Comparison of ENCODE assay signal across 9 cellular contexts in genomic region chr1:43531453-43531905, GRCh38. TPM values are rescaled to one million over a fixed set of nuclear protein-coding genes. Genes with fewer than 3 reads are reported as not detected.
DNase-seq lines count a peak whose midpoint lies in the region; ATAC-seq, FAIRE-seq and TF ChIP-seq lines count a peak whose summit lies in the region.
"Had no signal": no experiment of that assay in that cellular context is flagged by ENCODE, and none has a peak within 500 bp of the region (broad histone marks: within the 10 kb centered on the region; RNA-seq: fewer than 3 reads in every experiment).

No MANE protein-coding gene starts in this region.

- CTCF ChIA-PET in activated CD4-positive, alpha-beta memory T cell treated with anti-CD3 and anti-CD28 coated beads for 36 hours (lab: Charles Lee) = interaction anchor here (2.2 kb wide), 1 partner anchor 402 kb away, joined by 31 read pairs; the partner anchor contains the start of gene ARTN

- H3K4me1 Mint-ChIP-seq in activated CD4-positive, alpha-beta memory T cell treated with anti-CD3 and anti-CD28 coated beads for 36 hours (ENCODE audit: low read depth) = peaks cover 16% of the 10 kb centered on the region

- ATAC-seq in GM21360 (IDR thresholded peaks at IDR 0.05; ENCODE audit: unreplicated experiment) (no peak), HG03571 (IDR thresholded peaks at IDR 0.05; ENCODE audit: unreplicated experiment) (no peak)

- peaks cover 35% of the 10 kb centered on the region for H3K27me3 Mint-ChIP-seq in activated CD4-positive, alpha-beta memory T cell treated with anti-CD3 and anti-CD28 coated beads for 36 hours

- no peaks in the 10 kb centered on the region for H3K27me3 ChIP-seq in ACC112 (ENCODE audit: insufficient read depth, low read length)

- intact Hi-C loops in activated CD4-positive, alpha-beta memory T cell treated with anti-CD3 and anti-CD28 coated beads for 36 hours (cut with micrococcal nuclease) = no loop called here
- intact Hi-C loops in posterior vena cava (cut with DNase I) = loop anchor here in 1 of 2 donors (10.0 kb wide), 1 partner anchor 243 kb away; no protein-coding TSS in a partner anchor

- peak overlapping the region; percentile 70 for H3K4me3 Mint-ChIP-seq in activated CD4-positive, alpha-beta memory T cell treated with anti-CD3 and anti-CD28 coated beads for 36 hours

- peaks cover 3% of the 10 kb centered on the region for H3K79me2 ChIP-seq in ACC112 (ENCODE audit: control insufficient read depth, insufficient read depth, low read length, unreplicated experiment)

- peak overlapping the region; percentile 85 for H2AFZ ChIP-seq in ACC112 (ENCODE audit: low read length, unreplicated experiment)

- no peak for TF ChIP-seq CTCF in GM20000 (IDR thresholded peaks at IDR 0.05; ENCODE audit: extremely low read depth, missing control alignments)
- no peak for TF ChIP-seq CTCF in D721Med (IDR thresholded peaks at IDR 0.05; ENCODE audit: insufficient read depth, missing control alignments)

- H3K27ac ChIP-seq in ACC112 (ENCODE audit: low read depth, low read length) = no peak overlapping the region
- H3K27ac ChIP-seq: neutrophil had no signal

- DNase-seq in GM20000 (ENCODE audit: low spot score) (peak; percentile 62), glomerular visceral epithelial cell (ENCODE audit: extremely low spot score) (peak; percentile 51), posterior vena cava (ENCODE audit: low spot score) (peak; percentile 80), D721Med (ENCODE audit: insufficient read length, low spot score) (no peak)
- DNase-seq in activated CD4-positive, alpha-beta memory T cell treated with anti-CD3 and anti-CD28 coated beads for 36 hours = no peak

- peak overlapping the region; percentile 88 for H3K4me3 ChIP-seq in ACC112 (ENCODE audit: low read depth, low read length)

- POLR2A ChIA-PET in activated CD4-positive, alpha-beta memory T cell treated with anti-CD3 and anti-CD28 coated beads for 36 hours (lab: Charles Lee) = no interaction called here

- H3K9me3 Mint-ChIP-seq in activated CD4-positive, alpha-beta memory T cell treated with anti-CD3 and anti-CD28 coated beads for 36 hours = no peaks in the 10 kb centered on the region

- H3K36me3 Mint-ChIP-seq in activated CD4-positive, alpha-beta memory T cell treated with anti-CD3 and anti-CD28 coated beads for 36 hours = no peaks in the 10 kb centered on the region

- FAIRE-seq in D721Med (lab: Jason Lieb, UNC) = no peak

- H3K36me3 ChIP-seq in ACC112 (ENCODE audit: insufficient read depth, low read length) = no peaks in the 10 kb centered on the region
- H3K36me3 ChIP-seq: neutrophil had no signal

- no peak overlapping the region for H3K27ac Mint-ChIP-seq in activated CD4-positive, alpha-beta memory T cell treated with anti-CD3 and anti-CD28 coated beads for 36 hours

- H3K4me1 ChIP-seq in ACC112 (ENCODE audit: control insufficient read depth, insufficient read depth, low read length, unreplicated experiment) = peaks cover 4% of the 10 kb centered on the region

RNA-seq across cellular contexts. Expression of gene PTPRF, which starts 0.8 kb away (rescaled TPM):
- total RNA-seq in activated CD4-positive, alpha-beta memory T cell treated with anti-CD3 and anti-CD28 coated beads for 36 hours = 1 to 10 TPM; 2.4 to 2.8 TPM
- total RNA-seq in posterior vena cava = 10 to 100 TPM; 59.0 to 68.3 TPM

Comparison
In these comparisons a context has a peak if more than half of its experiments do, and no peak if none do; other contexts are left out.
1. DNase-seq: peak in GM20000 (single experiment), glomerular visceral epithelial cell (single experiment) and posterior vena cava (single experiment); none in activated CD4-positive, alpha-beta memory T cell treated with anti-CD3 and anti-CD28 coated beads for 36 hours (single experiment) and D721Med (single experiment).
2. RNA of gene PTPRF, which starts 0.8 kb away (total RNA-seq): 59.0 to 68.3 TPM in posterior vena cava; 2.4 to 2.8 TPM in activated CD4-positive, alpha-beta memory T cell treated with anti-CD3 and anti-CD28 coated beads for 36 hours; every median in the first group is over 10 times any median in the second.